In genomic region chr9:94971378-94972131, GRCh38 we compare ENCODE assay signal across 20 cellular contexts.
DNase-seq lines count a peak whose midpoint lies in the region; ATAC-seq and TF ChIP-seq lines count a peak whose summit lies in the region.
"Had no signal": no experiment of that assay in that cellular context is flagged by ENCODE, and none has a peak within 500 bp of the region (broad histone marks: within the 10 kb centered on the region; RNA-seq: fewer than 3 reads in every experiment).

No MANE protein-coding gene starts in this region.

- no peaks in the 10 kb centered on the region for H3K27me3 ChIP-seq in right cardiac atrium (ENCODE audit: control insufficient read depth, insufficient read depth)
- H3K27me3 ChIP-seq in uterus: no peaks in the 10 kb centered on the region
- H3K27me3 ChIP-seq: adrenal gland, colonic mucosa, esophagus squamous epithelium, tibial nerve had no signal

- peaks cover 3% of the 10 kb centered on the region for H3K4me1 ChIP-seq in right cardiac atrium (ENCODE audit: control insufficient read depth, insufficient read depth, low read length)
- no peaks in the 10 kb centered on the region for H3K4me1 ChIP-seq in uterus
- H3K4me1 ChIP-seq: colonic mucosa, parathyroid adenoma had no signal

- H3K27ac ChIP-seq in right cardiac atrium (ENCODE audit: low read length): no peak overlapping the region
- H3K27ac ChIP-seq in VCaP: peak overlapping the region; percentile 82
- peak overlapping the region; percentile 26 to 42 for H3K27ac ChIP-seq in uterus
- H3K27ac ChIP-seq: adrenal gland, colonic mucosa, esophagus squamous epithelium, parathyroid adenoma, tibial nerve had no signal

- DNase-seq in left ventricle myocardium superior: no peak
- DNase-seq in right cardiac atrium: no peak
- DNase-seq in left lobe of liver (ENCODE audit: low spot score): peak; percentile 91
- DNase-seq in uterus: no peak
- no peak for DNase-seq in ACHN
- no peak for DNase-seq in stimulated activated naive B cell treated with anti-CD40 and anti-IgM and Interleukin-4, amounts not matched to agents 10 μg/mL and 1 μg/mL and 100 μg/mL, for 72 hours
- DNase-seq: activated CD4-positive, alpha-beta T cell treated with anti-CD3 and anti-CD28 coated beads for 36 hours; activated T-cell treated with anti-CD3 and anti-CD28 coated beads, Interleukin-2, amount 50 U/mL, for 4 hours; adrenal gland; colonic mucosa; esophagus squamous epithelium; HCEC 1CT; Kasumi-1; PC-3; stimulated activated CD4-positive, alpha-beta T cell treated with anti-CD3 and anti-CD28 coated beads, Interleukin-15, amount 100 ng/mL, for 24 hours; T-cell had no signal

- in situ Hi-C loops in ACHN (cut with HindIII; ENCODE audit: low pct_ligation_motif_present, low pct_unique_long_range_greater_than_20kb, low sequenced_read_pairs): no loop called here

- TF ChIP-seq CTCF in VCaP (conservative IDR thresholded peaks at IDR 0.05) (no peak), uterus (IDR thresholded peaks at IDR 0.05) (no peak)

- no peaks in the 10 kb centered on the region for H3K27me3 Mint-ChIP-seq in stimulated activated naive B cell treated with anti-CD40 and anti-IgM and Interleukin-4, amounts not matched to agents 10 μg/mL and 1 μg/mL and 100 μg/mL, for 72 hours
- H3K27me3 Mint-ChIP-seq: activated CD4-positive, alpha-beta T cell treated with anti-CD3 and anti-CD28 coated beads for 36 hours; T-cell had no signal

- H3K9me3 ChIP-seq in right cardiac atrium (ENCODE audit: control insufficient read depth, low read length) (no peaks in the 10 kb centered on the region), uterus (no peaks in the 10 kb centered on the region)
- H3K9me3 ChIP-seq: adrenal gland, colonic mucosa, esophagus squamous epithelium, tibial nerve had no signal

- TF ChIP-seq POLR2A in uterus (IDR thresholded peaks at IDR 0.05): no peak

- H3K36me3 ChIP-seq in uterus: no peaks in the 10 kb centered on the region
- H3K36me3 ChIP-seq: adrenal gland, colonic mucosa, esophagus squamous epithelium, tibial nerve had no signal

- 95% methylated on average over 13 of the region's 13 CpGs for WGBS in right cardiac atrium

- ATAC-seq in left ventricle myocardium superior: peak; percentile 40
- no peak for ATAC-seq in right cardiac atrium
- ATAC-seq in left lobe of liver: peak; percentile 62
- ATAC-seq in HG03354 (IDR thresholded peaks at IDR 0.05; ENCODE audit: poor library complexity, severe bottlenecking, unreplicated experiment): no peak
- no peak for ATAC-seq in stimulated activated naive B cell treated with anti-CD40 and anti-IgM and Interleukin-4, amounts not matched to agents 10 μg/mL and 1 μg/mL and 100 μg/mL, for 72 hours (replicated peaks)
- ATAC-seq: activated CD4-positive, alpha-beta T cell treated with anti-CD3 and anti-CD28 coated beads for 36 hours; activated T-cell treated with anti-CD3 and anti-CD28 coated beads, Interleukin-2, amount 50 U/mL, for 4 hours; T-cell had no signal

- no peak overlapping the region for H3K27ac Mint-ChIP-seq in stimulated activated naive B cell treated with anti-CD40 and anti-IgM and Interleukin-4, amounts not matched to agents 10 μg/mL and 1 μg/mL and 100 μg/mL, for 72 hours
- H3K27ac Mint-ChIP-seq: activated CD4-positive, alpha-beta T cell treated with anti-CD3 and anti-CD28 coated beads for 36 hours; T-cell had no signal

- H3K4me3 ChIP-seq in right cardiac atrium (ENCODE audit: low read length) (no peak overlapping the region), uterus (no peak overlapping the region)
- H3K4me3 ChIP-seq: adrenal gland, colonic mucosa, esophagus squamous epithelium, tibial nerve had no signal

- no peak overlapping the region for H3K4me3 Mint-ChIP-seq in stimulated activated naive B cell treated with anti-CD40 and anti-IgM and Interleukin-4, amounts not matched to agents 10 μg/mL and 1 μg/mL and 100 μg/mL, for 72 hours
- H3K4me3 Mint-ChIP-seq: activated CD4-positive, alpha-beta T cell treated with anti-CD3 and anti-CD28 coated beads for 36 hours; activated T-cell treated with anti-CD3 and anti-CD28 coated beads, Interleukin-2, amount 50 U/mL, for 4 hours; T-cell had no signal

- no peaks in the 10 kb centered on the region for H3K9me3 Mint-ChIP-seq in stimulated activated naive B cell treated with anti-CD40 and anti-IgM and Interleukin-4, amounts not matched to agents 10 μg/mL and 1 μg/mL and 100 μg/mL, for 72 hours
- H3K9me3 Mint-ChIP-seq: activated T-cell treated with anti-CD3 and anti-CD28 coated beads, Interleukin-2, amount 50 U/mL, for 4 hours; T-cell had no signal

- H3K36me3 Mint-ChIP-seq in stimulated activated naive B cell treated with anti-CD40 and anti-IgM and Interleukin-4, amounts not matched to agents 10 μg/mL and 1 μg/mL and 100 μg/mL, for 72 hours: peaks cover 9 to 26% of the 10 kb centered on the region in 2 donors

- H3K4me1 Mint-ChIP-seq in stimulated activated naive B cell treated with anti-CD40 and anti-IgM and Interleukin-4, amounts not matched to agents 10 μg/mL and 1 μg/mL and 100 μg/mL, for 72 hours: no peaks in the 10 kb centered on the region
- H3K4me1 Mint-ChIP-seq: activated CD4-positive, alpha-beta T cell treated with anti-CD3 and anti-CD28 coated beads for 36 hours; T-cell had no signal

- intact Hi-C loops in left ventricle myocardium superior (cut with micrococcal nuclease) (no loop called here), right cardiac atrium (cut with DNase I) (no loop called here), uterus (cut with DNase I; ENCODE audit: low total_unique reads) (no loop called here)

Comparison
In these comparisons a context has a peak if more than half of its experiments do, and no peak if none do; other contexts are left out.
1. ATAC-seq: peak in left ventricle myocardium superior (single experiment) and left lobe of liver (single experiment); none in right cardiac atrium (0 of 2), HG03354 (single experiment) and stimulated activated naive B cell treated with anti-CD40 and anti-IgM and Interleukin-4, amounts not matched to agents 10 μg/mL and 1 μg/mL and 100 μg/mL, for 72 hours (0 of 2).